Comparison of ENCODE assay signal across 8 cellular contexts in genomic region chr2:109129356-109129920, GRCh38. TPM values are rescaled to one million over a fixed set of nuclear protein-coding genes. Genes with fewer than 3 reads are reported as not detected.
DNase-seq lines count a peak whose midpoint lies in the region; ATAC-seq and TF ChIP-seq lines count a peak whose summit lies in the region.

No MANE protein-coding gene starts in this region.

- H3K4me3 ChIP-seq in NB4 (ENCODE audit: low read depth, low read length) (peak overlapping the region; percentile 68), body of pancreas (peak overlapping the region in 1 of 2 donors; percentile 13)

- ATAC-seq in GM19397 (IDR thresholded peaks at IDR 0.05; ENCODE audit: unreplicated experiment) = peak; percentile 37
- ATAC-seq in body of pancreas = peak; percentile 25
- ATAC-seq in HG03280 (IDR thresholded peaks at IDR 0.05; ENCODE audit: unreplicated experiment) = no peak

- peaks cover 22% of the 10 kb centered on the region for H3K4me1 ChIP-seq in body of pancreas

- no peak for TF ChIP-seq CTCF in NB4 (IDR thresholded peaks at IDR 0.05; ENCODE audit: low read depth, low read length)
- no peak for TF ChIP-seq CTCF in body of pancreas (IDR thresholded peaks at IDR 0.05)

- peak; percentile 74 for DNase-seq in NB4 (ENCODE audit: low read depth)
- DNase-seq in body of pancreas = no peak
- DNase-seq in islet precursor cell = peak; percentile 64
- peak; percentile 28 to 48 for DNase-seq in stimulated activated CD4-positive, alpha-beta T cell treated with anti-CD3 and anti-CD28 coated beads, Interleukin-2, amount 100 ng/mL, for 24 hours
- DNase-seq in activated gamma-delta T cell (lab: John Stamatoyannopoulos, UW) = no peak
- no peak for DNase-seq in DMS79 treated with DMSO at 0.1 percent for 48 hours (lab: John Stamatoyannopoulos, UW)

- intact Hi-C loops in body of pancreas (cut with DNase I) = loop anchor here (5.0 kb wide), 1 partner anchor 383 kb away; no protein-coding TSS in a partner anchor

- no peaks in the 10 kb centered on the region for H3K27me3 ChIP-seq in body of pancreas

- no peaks in the 10 kb centered on the region for H3K9me3 ChIP-seq in body of pancreas

- no peak for TF ChIP-seq POLR2A in NB4 (IDR thresholded peaks at IDR 0.05; ENCODE audit: extremely low read depth, insufficient read length)
- TF ChIP-seq POLR2A in body of pancreas (IDR thresholded peaks at IDR 0.05) = no peak

- peak overlapping the region in 2 of 4 donors; percentile 18 to 69 for H3K27ac ChIP-seq in body of pancreas

- WGBS in body of pancreas, 2 donors = 0 to 1% methylated on average over 10 to 57 of the region's 70 CpGs

- H3K36me3 ChIP-seq in body of pancreas (replicated peaks in 1 of 2; ENCODE audit: insufficient read depth in 1 of 2, low read depth in 2 of 2) = no peaks in the 10 kb centered on the region

RNA-seq across cellular contexts. Expression of gene SH3RF3, which starts 0.4 kb away (rescaled TPM):
- total RNA-seq in body of pancreas = 1 to 10 TPM; 1.3 to 5.6 TPM

Comparison
In these comparisons a context has a peak if more than half of its experiments do, and no peak if none do; other contexts are left out.
1. DNase-seq: peak in NB4 (single experiment), islet precursor cell (single experiment) and stimulated activated CD4-positive, alpha-beta T cell treated with anti-CD3 and anti-CD28 coated beads, Interleukin-2, amount 100 ng/mL, for 24 hours (2 of 2); none in body of pancreas (0 of 4), activated gamma-delta T cell (single experiment) and DMS79 treated with DMSO at 0.1 percent for 48 hours (single experiment).